In the genomic region with DNA sequence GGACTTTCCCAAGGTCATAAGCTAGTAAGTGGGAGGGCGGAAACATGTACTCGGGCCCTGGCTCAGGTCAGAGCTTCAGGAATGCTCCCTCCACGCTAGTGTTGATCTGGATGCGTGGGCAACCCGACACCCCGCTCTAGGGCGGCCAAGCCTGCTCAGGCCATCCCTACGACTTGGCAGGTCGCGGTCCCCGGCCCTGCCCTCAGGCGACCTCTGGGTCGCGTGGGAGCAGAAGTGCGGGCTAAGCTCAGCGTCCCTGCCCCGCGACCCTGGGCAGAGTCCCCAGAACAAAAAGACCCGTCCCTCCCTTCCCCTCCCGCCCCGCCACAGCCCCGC, we compare ENCODE assay signal across 8 cellular contexts. TPM values are rescaled to one million over a fixed set of nuclear protein-coding genes. Genes with fewer than 3 reads are reported as not detected.
DNase-seq lines count a peak whose midpoint lies in the region; ATAC-seq and TF ChIP-seq lines count a peak whose summit lies in the region.

No MANE protein-coding gene starts in this region.

- H3K4me1 ChIP-seq in naive thymus-derived CD4-positive, alpha-beta T cell (ENCODE audit: control insufficient read depth in 2 of 2, insufficient read depth in 2 of 2, low read length in 2 of 2), result peaks cover 5 to 14% of the 10 kb centered on the region in 2 donors

- H3K27me3 Mint-ChIP-seq in naive thymus-derived CD4-positive, alpha-beta T cell, result peaks cover 0 to 6% (median 0%) of the 10 kb centered on the region in 5 donors

- CTCF ChIA-PET in AG04449 (lab: Yijun Ruan, JAX), result interaction anchor here (0.7 to 3.8 kb wide), 5 partner anchors 14 to 163 kb away, joined by 3 to 23 read pairs (median 9); a partner anchor contains a TSS
- CTCF ChIA-PET in naive thymus-derived CD4-positive, alpha-beta T cell (lab: Charles Lee), result interaction anchor here (1.0 to 3.7 kb wide), 3 partner anchors 10 to 31 kb away, joined by 3 to 15 read pairs (median 5); no protein-coding TSS in a partner anchor

- no peaks in the 10 kb centered on the region for H3K36me3 Mint-ChIP-seq in naive thymus-derived CD4-positive, alpha-beta T cell

- H3K9me3 Mint-ChIP-seq in naive thymus-derived CD4-positive, alpha-beta T cell, result no peaks in the 10 kb centered on the region

- H3K27ac ChIP-seq in naive thymus-derived CD4-positive, alpha-beta T cell (ENCODE audit: low read depth, low read length), result peak overlapping the region; percentile 95

- no peaks in the 10 kb centered on the region for H3K9me3 ChIP-seq in naive thymus-derived CD4-positive, alpha-beta T cell (ENCODE audit: control insufficient read depth in 2 of 3, low read length in 3 of 3)

- H3K4me3 ChIP-seq in AG04449 (ENCODE audit: low read depth, low read length), result peak overlapping the region; percentile 66
- peak overlapping the region; percentile 78 for H3K4me3 ChIP-seq in naive thymus-derived CD4-positive, alpha-beta T cell (ENCODE audit: low read length)

- peak; percentile 23 for ATAC-seq in GM18519 (IDR thresholded peaks at IDR 0.05; ENCODE audit: low FRiP score, unreplicated experiment)
- peak; percentile 10 for ATAC-seq in HG03060 (IDR thresholded peaks at IDR 0.05; ENCODE audit: low read depth, unreplicated experiment)
- ATAC-seq in naive thymus-derived CD4-positive, alpha-beta T cell, result no peak

- H3K4me3 Mint-ChIP-seq in naive thymus-derived CD4-positive, alpha-beta T cell, result peak overlapping the region in 9 of 10 donors; percentile 75 to 97 (median 94)

- DNase-seq in AG04449 (ENCODE audit: low read depth, low spot score) (peak; percentile 60), RPMI7951 (ENCODE audit: low read depth) (peak; percentile 89), epidermal melanocyte (ENCODE audit: insufficient read length, low spot score) (peak; percentile 40), NOMO-1 treated with dmso at 0.1 percent for 144 hours (lab: John Stamatoyannopoulos, UW; ENCODE audit: unreplicated experiment) (no peak), NCI-H524 treated with DMSO at 0.1 percent for 48 hours (lab: John Stamatoyannopoulos, UW) (no peak)
- DNase-seq in naive thymus-derived CD4-positive, alpha-beta T cell, result no peak

- intact Hi-C loops in naive thymus-derived CD4-positive, alpha-beta T cell (cut with micrococcal nuclease), result loop anchor here (1.0 to 10.0 kb wide), 20 partner anchors 24 to 1634 kb away; a partner anchor contains a TSS

- no peaks in the 10 kb centered on the region for H3K36me3 ChIP-seq in naive thymus-derived CD4-positive, alpha-beta T cell (ENCODE audit: control insufficient read depth in 2 of 3, insufficient read depth in 3 of 3, low read length in 3 of 3)

- H3K27me3 ChIP-seq in naive thymus-derived CD4-positive, alpha-beta T cell (ENCODE audit: control insufficient read depth in 2 of 2, insufficient read depth in 2 of 2, low read length in 2 of 2), result no peaks in the 10 kb centered on the region

- H3K27ac Mint-ChIP-seq in naive thymus-derived CD4-positive, alpha-beta T cell, result peak overlapping the region in 8 of 9 donors; percentile 91 to 98 (median 97)

- POLR2A ChIA-PET in AG04449 (lab: Yijun Ruan, JAX), result interaction anchor here (0.7 to 3.3 kb wide), 8 partner anchors 14 to 143 kb away, joined by 3 to 27 read pairs (median 4); a partner anchor contains a TSS
- POLR2A ChIA-PET in naive thymus-derived CD4-positive, alpha-beta T cell (lab: Charles Lee), result interaction anchor here (0.7 to 3.2 kb wide), 19 partner anchors 8 to 744 kb away, joined by 3 to 24 read pairs (median 5); a partner anchor contains a TSS

- TF ChIP-seq CTCF in AG04449 (IDR thresholded peaks at IDR 0.05; ENCODE audit: insufficient read depth, low read length, missing control alignments), result no peak

- peaks cover 5 to 29% (median 19%) of the 10 kb centered on the region in 7 donors for H3K4me1 Mint-ChIP-seq in naive thymus-derived CD4-positive, alpha-beta T cell

RNA-seq across cellular contexts. Expression of a gene that starts 0.8 kb away (rescaled TPM):
- total RNA-seq in RPMI7951 (2014; rRNA removed; shearing (Covaris generic)), result 8.8 and 13.0 TPM in 2 replicates
- total RNA-seq in naive thymus-derived CD4-positive, alpha-beta T cell, result 1 to 10 TPM; 3.8 to 8.4 (median 6.2) TPM
- 1 to 10 TPM; 3.5 to 6.4 TPM for polyA plus RNA-seq in naive thymus-derived CD4-positive, alpha-beta T cell

Comparison
In these comparisons a context has a peak if more than half of its experiments do, and no peak if none do; other contexts are left out.
1. DNase-seq: peak in AG04449 (single experiment), RPMI7951 (single experiment) and epidermal melanocyte (single experiment); none in naive thymus-derived CD4-positive, alpha-beta T cell (0 of 9), NOMO-1 treated with dmso at 0.1 percent for 144 hours (single experiment) and NCI-H524 treated with DMSO at 0.1 percent for 48 hours (single experiment).